Comparison of ENCODE assay signal across 21 cellular contexts in genomic region chr21:36962098-36962780, GRCh38. TPM values are rescaled to one million over a fixed set of nuclear protein-coding genes. Genes with fewer than 3 reads are reported as not detected.
DNase-seq lines count a peak whose midpoint lies in the region; ATAC-seq and TF ChIP-seq lines count a peak whose summit lies in the region.
"Had no signal": no experiment of that assay in that cellular context is flagged by ENCODE, and none has a peak within 500 bp of the region (broad histone marks: within the 10 kb centered on the region; RNA-seq: fewer than 3 reads in every experiment).

No MANE protein-coding gene starts in this region.

- H3K27ac ChIP-seq in AG04450 (ENCODE audit: low read depth, low read length), result peak overlapping the region; percentile 47
- no peak overlapping the region; the same call in 1 of the 2 replicates for H3K27ac ChIP-seq in IMR-90 (ENCODE audit: insufficient read depth, low read length)
- no peak overlapping the region for H3K27ac ChIP-seq in CD8-positive, alpha-beta T cell (ENCODE audit: low read depth, low read length)
- H3K27ac ChIP-seq: A549 had no signal

- 90% methylated on average over 2 of the region's 11 CpGs; no CpG with 5 or more reads in 1 of the 2 experiments for WGBS in IMR-90 (ENCODE audit: extremely low coverage in 2 of 2, insufficient read length in 1 of 2), 2 experiments

- no peak overlapping the region for H3K4me3 Mint-ChIP-seq in chondrocyte (ENCODE audit: unreplicated experiment)
- no peak overlapping the region for H3K4me3 Mint-ChIP-seq in stimulated activated naive CD8-positive, alpha-beta T cell treated with anti-CD3 and anti-CD28 coated beads, Interleukin-15, amount 100 ng/mL, for 72 hours
- H3K4me3 Mint-ChIP-seq in CD8-positive, alpha-beta T cell, result no peak overlapping the region
- H3K4me3 Mint-ChIP-seq: CD4-positive, alpha-beta memory T cell; GM23338; H9; HFFc6 had no signal

- TF ChIP-seq CTCF in AG04450 (IDR thresholded peaks at IDR 0.05; ENCODE audit: low read depth, low read length) (no peak), IMR-90 (conservative IDR thresholded peaks at IDR 0.05; ENCODE audit: low read depth, low read length) (no peak), chondrocyte (IDR thresholded peaks at IDR 0.05) (no peak)
- no peak for TF ChIP-seq CTCF in CD8-positive, alpha-beta T cell (IDR thresholded peaks at IDR 0.05)

- H3K27me3 ChIP-seq in AG04450 (ENCODE audit: control insufficient read depth, insufficient read depth, low read length), result no peaks in the 10 kb centered on the region
- H3K27me3 ChIP-seq in IMR-90 (ENCODE audit: control insufficient read depth, insufficient read depth, low read length), result no peaks in the 10 kb centered on the region
- H3K27me3 ChIP-seq in CD8-positive, alpha-beta T cell (ENCODE audit: insufficient read depth, low read length), result no peaks in the 10 kb centered on the region

- H3K27me3 Mint-ChIP-seq in chondrocyte (ENCODE audit: low read depth), result no peaks in the 10 kb centered on the region
- H3K27me3 Mint-ChIP-seq in stimulated activated naive CD8-positive, alpha-beta T cell treated with anti-CD3 and anti-CD28 coated beads, Interleukin-15, amount 100 ng/mL, for 72 hours, result no peaks in the 10 kb centered on the region
- H3K27me3 Mint-ChIP-seq in CD8-positive, alpha-beta T cell (ENCODE audit: low read depth), result no peaks in the 10 kb centered on the region
- H3K27me3 Mint-ChIP-seq: CD4-positive, alpha-beta memory T cell had no signal

- TF ChIP-seq RAD21 in IMR-90 (IDR thresholded peaks at IDR 0.05; ENCODE audit: low read length), result no peak

- peaks cover 12 to 27% of the 10 kb centered on the region in 2 experiments for H3K79me1 ChIP-seq in IMR-90 (ENCODE audit: low read depth in 1 of 2, low read length in 2 of 2)

- no peak overlapping the region for H3K14ac ChIP-seq in IMR-90 (replicated peaks; ENCODE audit: low read depth, low read length)

- no peak overlapping the region for H3K4ac ChIP-seq in IMR-90 (ENCODE audit: low read depth, low read length)

- no peak overlapping the region for H3K18ac ChIP-seq in IMR-90 (ENCODE audit: low read depth, low read length)

- peaks cover 19% of the 10 kb centered on the region for H3K4me1 Mint-ChIP-seq in chondrocyte (ENCODE audit: low read depth)
- peaks cover 18% of the 10 kb centered on the region for H3K4me1 Mint-ChIP-seq in stimulated activated naive CD8-positive, alpha-beta T cell treated with anti-CD3 and anti-CD28 coated beads, Interleukin-15, amount 100 ng/mL, for 72 hours
- peaks cover 17% of the 10 kb centered on the region for H3K4me1 Mint-ChIP-seq in CD8-positive, alpha-beta T cell (ENCODE audit: low read depth)

- no peak overlapping the region for H3K56ac ChIP-seq in IMR-90 (ENCODE audit: extremely low read depth, insufficient read depth, low read length)

- H2BK5ac ChIP-seq in IMR-90 (ENCODE audit: low read depth, low read length, poor library complexity, severe bottlenecking), result no peak overlapping the region

- no peak overlapping the region for H2BK20ac ChIP-seq in IMR-90 (ENCODE audit: low read depth, low read length)

- H2AK5ac ChIP-seq in IMR-90 (ENCODE audit: low read depth, low read length), result no peak overlapping the region

- H3K36me3 Mint-ChIP-seq in chondrocyte (ENCODE audit: low read depth), result peaks cover 9% of the 10 kb centered on the region
- H3K36me3 Mint-ChIP-seq in CD8-positive, alpha-beta T cell, result peaks cover 22% of the 10 kb centered on the region

- H3K4me3 ChIP-seq in AG04450 (ENCODE audit: low read depth, low read length) (no peak overlapping the region), IMR-90 (ENCODE audit: insufficient read depth, low read depth, low read length) (no peak overlapping the region)
- no peak overlapping the region for H3K4me3 ChIP-seq in CD8-positive, alpha-beta T cell (ENCODE audit: low read depth, low read length)
- H3K4me3 ChIP-seq: A549, GM23338 had no signal

- H3K9ac ChIP-seq in IMR-90 (ENCODE audit: low read depth, low read length), result no peak overlapping the region

- H3K4me1 ChIP-seq in IMR-90 (ENCODE audit: control insufficient read depth, insufficient read depth, low read length), result peaks cover 3% of the 10 kb centered on the region
- peaks cover 10% of the 10 kb centered on the region for H3K4me1 ChIP-seq in CD8-positive, alpha-beta T cell (ENCODE audit: insufficient read depth, low read length)

- no peak overlapping the region for H2AFZ ChIP-seq in IMR-90 (replicated peaks; ENCODE audit: low read length, poor library complexity)
- H2AFZ ChIP-seq: GM23338 had no signal

- intact Hi-C loops in IMR-90 (cut with micrococcal nuclease), result no loop called here
- intact Hi-C loops in CD8-positive, alpha-beta T cell (cut with DNase I, micrococcal nuclease), result loop anchor here in 1 of 2 experiments (10.0 kb wide), 1 partner anchor 403 kb away; the partner anchor contains the start of gene DYRK1A

- CTCF ChIA-PET in AG04450 (lab: Charles Lee), result interaction anchor here (0.6 to 1.7 kb wide), 4 partner anchors 10 to 460 kb away, joined by 3 to 8 read pairs (median 6); no protein-coding TSS in a partner anchor
- CTCF ChIA-PET in IMR-90 (lab: Yijun Ruan, JAX), result interaction anchor here (0.6 kb wide), 1 partner anchor 389 kb away, joined by 3 read pairs; no protein-coding TSS in a partner anchor
- CTCF ChIA-PET in CD8-positive, alpha-beta T cell (lab: Charles Lee), result interaction anchor here (0.6 to 2.7 kb wide), 4 partner anchors 13 to 80 kb away, joined by 3 to 14 read pairs (median 3); no protein-coding TSS in a partner anchor

- H3K9me3 ChIP-seq in AG04450 (ENCODE audit: control insufficient read depth, insufficient read depth, low read length), result no peaks in the 10 kb centered on the region; the same call in 1 of the 2 replicates
- H3K9me3 ChIP-seq in IMR-90 (ENCODE audit: control insufficient read depth, insufficient read depth, low read length), result no peaks in the 10 kb centered on the region
- no peaks in the 10 kb centered on the region for H3K9me3 ChIP-seq in CD8-positive, alpha-beta T cell (ENCODE audit: low read length)
- H3K9me3 ChIP-seq: A549, Caco-2 had no signal

- TF ChIP-seq POLR2A in IMR-90 (IDR thresholded peaks at IDR 0.05; ENCODE audit: low read depth, low read length), result no peak

- no peaks in the 10 kb centered on the region for H3K9me3 Mint-ChIP-seq in chondrocyte (ENCODE audit: low read depth)
- no peaks in the 10 kb centered on the region for H3K9me3 Mint-ChIP-seq in stimulated activated naive CD8-positive, alpha-beta T cell treated with anti-CD3 and anti-CD28 coated beads, Interleukin-15, amount 100 ng/mL, for 72 hours
- H3K9me3 Mint-ChIP-seq in CD8-positive, alpha-beta T cell, result no peaks in the 10 kb centered on the region
- H3K9me3 Mint-ChIP-seq: CD4-positive, alpha-beta memory T cell; GM23338; H9; HFFc6 had no signal

- H2AK9ac ChIP-seq in IMR-90 (replicated peaks; ENCODE audit: low read depth, low read length, poor library complexity), result no peak overlapping the region

- H4K5ac ChIP-seq in IMR-90 (ENCODE audit: low read depth, low read length), result no peak overlapping the region

- H3K36me3 ChIP-seq in IMR-90 (ENCODE audit: control insufficient read depth, insufficient read depth, low read length), result peaks cover 17% of the 10 kb centered on the region
- no peaks in the 10 kb centered on the region for H3K36me3 ChIP-seq in CD8-positive, alpha-beta T cell (ENCODE audit: insufficient read depth, low read length)

- POLR2A ChIA-PET in AG04450 (lab: Yijun Ruan, JAX), result no interaction called here
- POLR2A ChIA-PET in IMR-90 (lab: Charles Lee; ENCODE audit: unreplicated experiment), result interaction anchor here (0.5 kb wide), 1 partner anchor 1484 kb away, joined by 4 read pairs; no protein-coding TSS in a partner anchor
- POLR2A ChIA-PET in CD8-positive, alpha-beta T cell (lab: Charles Lee), result interaction anchor here (0.8 kb wide), 1 partner anchor 15 kb away, joined by 3 read pairs; no protein-coding TSS in a partner anchor

- ATAC-seq in IMR-90 (ENCODE audit: low read depth), result no peak
- ATAC-seq in stimulated activated naive CD8-positive, alpha-beta T cell treated with anti-CD3 and anti-CD28 coated beads, Interleukin-15, amount 100 ng/mL, for 72 hours, result no peak
- ATAC-seq in CD8-positive, alpha-beta T cell, result no peak
- ATAC-seq: A549, GM23338, HCT116 had no signal

- H3K23ac ChIP-seq in IMR-90 (ENCODE audit: low read depth, low read length), result peak overlapping the region; percentile 60; the same call in 1 of the 2 replicates

- no peak overlapping the region for H4K91ac ChIP-seq in IMR-90 (ENCODE audit: insufficient read depth, low read depth, low read length)

- no peak overlapping the region for H3K4me2 ChIP-seq in IMR-90 (ENCODE audit: low read depth, low read length)
- H3K4me2 ChIP-seq: A549, GM23338 had no signal

- H4K20me1 ChIP-seq in IMR-90 (ENCODE audit: insufficient read depth, low read length), result no peaks in the 10 kb centered on the region

- H4K8ac ChIP-seq in IMR-90 (ENCODE audit: low read depth in 2 of 2, low read length in 2 of 2), result no peak overlapping the region

- no peak overlapping the region for H2BK15ac ChIP-seq in IMR-90 (ENCODE audit: low read depth, low read length)

- in situ Hi-C loops in IMR-90 (cut with MboI; ENCODE audit: low sequenced_read_pairs), result no loop called here

- BruUV-seq in IMR-90 (replicated peaks; lab: Mats Ljungman, UMichigan), result no TSS peak

- DNase-seq in AG04450 (ENCODE audit: low read depth, low spot score), result no peak
- no peak for DNase-seq in IMR-90
- peak; percentile 40 for DNase-seq in amniotic epithelial cell (ENCODE audit: low read depth)
- DNase-seq in mesenteric fat pad (ENCODE audit: low spot score), result peak; percentile 64
- DNase-seq in chondrocyte (ENCODE audit: low spot score), result no peak
- DNase-seq in stimulated activated naive CD8-positive, alpha-beta T cell treated with anti-CD3 and anti-CD28 coated beads, Interleukin-15, amount 100 ng/mL, for 72 hours, result no peak
- DNase-seq in NOMO-1 (lab: John Stamatoyannopoulos, UW; ENCODE audit: unreplicated experiment in 2 of 2), result no peak
- no peak for DNase-seq in CD8-positive, alpha-beta T cell
- DNase-seq: 8988T; ACHN; C1 segment of cervical spinal cord; Caco-2; CD4-positive, alpha-beta memory T cell; DMS153; DND-41; H9; HFFc6 had no signal

- H3K9me1 ChIP-seq in IMR-90 (ENCODE audit: insufficient read depth, low read length), result peaks cover 9% of the 10 kb centered on the region

- dilution Hi-C loops in IMR-90 (cut with HindIII; ENCODE audit: low sequenced_read_pairs, unreplicated experiment), result no loop called here

- H2BK120ac ChIP-seq in IMR-90 (ENCODE audit: low read depth, low read length), result no peak overlapping the region

- H3K27ac Mint-ChIP-seq in chondrocyte (ENCODE audit: unreplicated experiment), result no peak overlapping the region
- no peak overlapping the region for H3K27ac Mint-ChIP-seq in stimulated activated naive CD8-positive, alpha-beta T cell treated with anti-CD3 and anti-CD28 coated beads, Interleukin-15, amount 100 ng/mL, for 72 hours
- H3K27ac Mint-ChIP-seq in CD8-positive, alpha-beta T cell, result no peak overlapping the region
- H3K27ac Mint-ChIP-seq: GM23338, H9, HFFc6 had no signal

RNA-seq across cellular contexts. Expression of gene HLCS, which starts 4.2 kb away (rescaled TPM):
- 19.5 and 22.3 TPM in 2 replicates for polyA plus RNA-seq in AG04450 (2011; rRNA removed)
- 24.3 and 26.0 TPM in 2 replicates for polyA minus RNA-seq in AG04450 (2011; rRNA and poly(A)+ RNA removed)
- total RNA-seq in IMR-90 (2012; rRNA removed), result 18.1 and 21.0 TPM in 2 replicates
- 8.6 and 10.6 TPM in 2 replicates for polyA plus RNA-seq in IMR-90 (2012; rRNA removed)
- 4.1 and 5.8 TPM in 2 replicates for polyA plus RNA-seq in IMR-90 (2012; cell fraction: cytosol; rRNA removed)
- 4.2 and 15.2 TPM in 2 replicates for polyA plus RNA-seq in IMR-90 (2012; cell fraction: nucleus; rRNA removed; ENCODE audit: low replicate concordance)
- total RNA-seq in mesenteric fat pad, result 18.8 TPM
- 27.0 to 32.9 TPM (median 30.4 TPM) in 3 replicates for total RNA-seq in chondrocyte
- 10 to 100 TPM in 1 of 2 experiments, 1 to 10 TPM in 1; 9.7 to 13.6 TPM for total RNA-seq in CD8-positive, alpha-beta T cell

RNA-seq across cellular contexts. Expression of gene RIPPLY3, which starts 44.3 kb away (rescaled TPM):
- 0.04 TPM in 1 of 2 replicates, not detected in the other for polyA plus RNA-seq in AG04450 (2011; rRNA removed)
- polyA minus RNA-seq in AG04450 (2011; rRNA and poly(A)+ RNA removed), result not detected in 2 replicates
- total RNA-seq in IMR-90 (2012; rRNA removed), result not detected in 2 replicates
- 0.07 and 0.10 TPM in 2 replicates for polyA plus RNA-seq in IMR-90 (2012; rRNA removed)
- 0.03 and 0.05 TPM in 2 replicates for polyA plus RNA-seq in IMR-90 (2012; cell fraction: cytosol; rRNA removed)
- polyA plus RNA-seq in IMR-90 (2012; cell fraction: nucleus; rRNA removed; ENCODE audit: low replicate concordance), result 0.04 TPM in 1 of 2 replicates, not detected in the other
- not detected for total RNA-seq in mesenteric fat pad
- 0.21 to 0.37 TPM in 2 of 3 replicates, not detected in the other for total RNA-seq in chondrocyte
- total RNA-seq in CD8-positive, alpha-beta T cell, result not detected
- total RNA-seq: CD4-positive, alpha-beta memory T cell; H4; HFFc6 had no signal
- polyA plus RNA-seq: CD4-positive, alpha-beta memory T cell had no signal

Comparison
In these comparisons a context has a peak if more than half of its experiments do, and no peak if none do; other contexts are left out.
1. DNase-seq: peak in amniotic epithelial cell (single experiment) and mesenteric fat pad (single experiment); none in AG04450 (single experiment), IMR-90 (single experiment), chondrocyte (single experiment), stimulated activated naive CD8-positive, alpha-beta T cell treated with anti-CD3 and anti-CD28 coated beads, Interleukin-15, amount 100 ng/mL, for 72 hours (0 of 2), NOMO-1 (0 of 2) and CD8-positive, alpha-beta T cell (0 of 7).